14 cellular contexts compared by ENCODE assay signal in the genomic region with DNA sequence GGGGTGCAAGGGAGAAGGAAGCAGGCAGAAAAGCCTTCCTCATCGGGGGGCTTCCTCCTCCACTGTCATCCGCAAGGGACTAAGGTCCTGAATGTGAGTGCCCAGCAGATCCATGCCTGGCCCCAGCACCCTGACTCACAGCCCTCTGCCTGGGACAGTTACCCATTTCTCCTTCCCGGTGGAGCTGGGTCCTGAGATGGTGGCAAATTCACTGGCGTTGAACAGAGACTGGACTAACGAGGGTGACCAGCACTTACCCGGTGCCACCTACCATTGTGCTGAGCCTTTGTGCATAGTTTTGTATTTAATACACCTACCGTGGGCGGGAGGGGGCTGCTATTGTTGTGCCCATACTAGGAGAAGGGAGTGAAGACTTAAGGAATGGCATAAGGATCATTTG. TPM values are rescaled to one million over a fixed set of nuclear protein-coding genes. Genes with fewer than 3 reads are reported as not detected.
DNase-seq lines count a peak whose midpoint lies in the region; ATAC-seq and TF ChIP-seq lines count a peak whose summit lies in the region.
"Had no signal": no experiment of that assay in that cellular context is flagged by ENCODE, and none has a peak within 500 bp of the region (broad histone marks: within the 10 kb centered on the region; RNA-seq: fewer than 3 reads in every experiment).

No MANE protein-coding gene starts in this region.

- WGBS in adrenal gland, 4 donors, result 66 to 80% (median 76%) methylated on average over 5 to 8 of the region's 8 CpGs
- WGBS in lung, 2 donors, result 72 to 93% methylated on average over 8 of the region's 8 CpGs

- no peak for TF ChIP-seq POLR2A in adrenal gland (IDR thresholded peaks at IDR 0.05)

- ATAC-seq in lung (ENCODE audit: insufficient read depth, low FRiP score), result peak; percentile 1
- ATAC-seq in thoracic aorta (ENCODE audit: insufficient number of reproducible peaks, low FRiP score, low read depth), result no peak

- H3K36me3 ChIP-seq in HUES48 (ENCODE audit: control insufficient read depth, insufficient read depth, low read length) (no peaks in the 10 kb centered on the region), adrenal gland (replicated peaks in 1 of 2) (no peaks in the 10 kb centered on the region), lung (ENCODE audit: control insufficient read depth in 2 of 2, insufficient read depth in 2 of 2, low read length in 2 of 2) (no peaks in the 10 kb centered on the region), thoracic aorta (no peaks in the 10 kb centered on the region)

- H3K9ac ChIP-seq in HUES48 (ENCODE audit: low read depth, low read length), result no peak overlapping the region

- intact Hi-C loops in adrenal gland (cut with DNase I), result loop anchor here (2.0 to 5.0 kb wide), 4 partner anchors 81 to 287 kb away; no protein-coding TSS in a partner anchor

- no peak overlapping the region for H3K4me3 ChIP-seq in HUES48 (ENCODE audit: low read depth, low read length)
- no peak overlapping the region for H3K4me3 ChIP-seq in adrenal gland
- no peak overlapping the region for H3K4me3 ChIP-seq in lung
- H3K4me3 ChIP-seq in thoracic aorta, result no peak overlapping the region

- TF ChIP-seq CTCF in adrenal gland (IDR thresholded peaks at IDR 0.05) (no peak), lung (IDR thresholded peaks at IDR 0.05; ENCODE audit: control extremely low read depth, extremely low read depth) (no peak), thoracic aorta (IDR thresholded peaks at IDR 0.05) (no peak)

- H3K27me3 ChIP-seq in HUES48 (ENCODE audit: control insufficient read depth, insufficient read depth, low read length) (no peaks in the 10 kb centered on the region), adrenal gland (no peaks in the 10 kb centered on the region), lung (ENCODE audit: control insufficient read depth, insufficient read depth) (no peaks in the 10 kb centered on the region), thoracic aorta (replicated peaks; ENCODE audit: insufficient read depth) (no peaks in the 10 kb centered on the region)

- H3K4me1 ChIP-seq in HUES48 (ENCODE audit: control insufficient read depth, insufficient read depth, low read length) (peaks cover 25% of the 10 kb centered on the region), adrenal gland (replicated peaks in 1 of 2) (peaks cover 17 to 29% of the 10 kb centered on the region in 2 donors), lung (ENCODE audit: control insufficient read depth in 2 of 2, insufficient read depth in 2 of 2, low read length in 2 of 2) (peaks cover 0 to 12% of the 10 kb centered on the region in 2 donors), thoracic aorta (ENCODE audit: control insufficient read depth in 1 of 2, low read depth in 2 of 2) (peaks cover 24 to 33% of the 10 kb centered on the region in 2 donors)

- no peaks in the 10 kb centered on the region for H3K9me3 ChIP-seq in HUES48 (ENCODE audit: control insufficient read depth, insufficient read depth, low read length)
- H3K9me3 ChIP-seq in adrenal gland (replicated peaks in 1 of 3), result no peaks in the 10 kb centered on the region
- peaks cover 0 to 2% of the 10 kb centered on the region in 2 donors for H3K9me3 ChIP-seq in lung (ENCODE audit: control insufficient read depth in 2 of 2, insufficient read depth in 1 of 2, low read length in 1 of 2)
- H3K9me3 ChIP-seq in thoracic aorta, result no peaks in the 10 kb centered on the region

- DNase-seq in adrenal gland (no peak), lung (ENCODE audit: low spot score) (no peak), thoracic aorta (ENCODE audit: low spot score) (no peak), D341Med (ENCODE audit: low spot score) (no peak), NCI-H2171 (lab: John Stamatoyannopoulos, UW) (no peak), T-helper 9 cell (no peak)
- DNase-seq in stimulated activated CD4-positive, alpha-beta T cell treated with anti-CD3 and anti-CD28 coated beads, Interleukin-12 subunit alpha, Interleukin-12 subunit beta, amount 100 ng/mL, for 4 hours, result no peak
- DNase-seq: activated T-cell treated with anti-CD3 and anti-CD28 coated beads for 4 hours; central memory CD4-positive, alpha-beta T cell; NCI-H1048; NCI-H774; nephron progenitor cell had no signal

- H3K27ac ChIP-seq in HUES48 (ENCODE audit: low read depth, low read length), result peak overlapping the region; percentile 84
- peak overlapping the region; percentile 21 to 92 (median 62) for H3K27ac ChIP-seq in adrenal gland
- peak overlapping the region in 1 of 2 donors; percentile 71 for H3K27ac ChIP-seq in lung (ENCODE audit: low read depth in 1 of 2, low read length in 1 of 2)
- peak overlapping the region; percentile 68 to 84 for H3K27ac ChIP-seq in thoracic aorta

RNA-seq across cellular contexts. Expression of a gene that starts 30.9 kb away (rescaled TPM):
- total RNA-seq in adrenal gland (1 to 10 TPM in 2 of 8 donors, under 1 TPM in 5, not detected in 1; 0.23 to 1.9 (median 0.51) TPM), lung (1 to 10 TPM; 1.6 to 2.9 TPM), thoracic aorta (under 1 TPM in 1 of 2 donors, not detected in 1; 0.78 TPM)
- polyA plus RNA-seq in adrenal gland (1 to 10 TPM in 1 of 3 donors, under 1 TPM in 1, not detected in 1; 0.32 to 5.8 TPM), lung (1 to 10 TPM in 1 of 2 donors, under 1 TPM in 1; 0.74 to 2.9 TPM)
- total RNA-seq: glomerular endothelial cell had no signal
